In genomic region chr11:15497366-15497765, GRCh38 we compare ENCODE assay signal across 18 cellular contexts.
DNase-seq lines count a peak whose midpoint lies in the region; ATAC-seq and TF ChIP-seq lines count a peak whose summit lies in the region.
"Had no signal": no experiment of that assay in that cellular context is flagged by ENCODE, and none has a peak within 500 bp of the region (broad histone marks: within the 10 kb centered on the region; RNA-seq: fewer than 3 reads in every experiment).

No MANE protein-coding gene starts in this region.

- no peak overlapping the region for H3K4me3 Mint-ChIP-seq in WTC11
- H3K4me3 Mint-ChIP-seq in activated T-cell treated with anti-CD3 and anti-CD28 coated beads, Interleukin-2, amount 50 U/mL, for 4 hours = no peak overlapping the region
- H3K4me3 Mint-ChIP-seq: CD4-positive, CD25-positive, alpha-beta regulatory T cell had no signal

- H3K36me3 Mint-ChIP-seq in WTC11 = no peaks in the 10 kb centered on the region
- no peaks in the 10 kb centered on the region for H3K36me3 Mint-ChIP-seq in activated T-cell treated with anti-CD3 and anti-CD28 coated beads, Interleukin-2, amount 50 U/mL, for 4 hours (ENCODE audit: insufficient read depth)
- H3K36me3 Mint-ChIP-seq: CD4-positive, CD25-positive, alpha-beta regulatory T cell had no signal

- CTCF ChIA-PET in WTC11 (lab: Charles Lee) = no interaction called here

- no peaks in the 10 kb centered on the region for H3K9me3 Mint-ChIP-seq in WTC11
- H3K9me3 Mint-ChIP-seq in activated T-cell treated with anti-CD3 and anti-CD28 coated beads, Interleukin-2, amount 50 U/mL, for 4 hours = no peaks in the 10 kb centered on the region

- no peaks in the 10 kb centered on the region for H3K27me3 Mint-ChIP-seq in WTC11 (ENCODE audit: low read depth)
- H3K27me3 Mint-ChIP-seq in activated T-cell treated with anti-CD3 and anti-CD28 coated beads, Interleukin-2, amount 50 U/mL, for 4 hours (ENCODE audit: low read depth) = no peaks in the 10 kb centered on the region
- H3K27me3 Mint-ChIP-seq: CD4-positive, CD25-positive, alpha-beta regulatory T cell had no signal

- DNase-seq in H7 (peak; percentile 8), WTC11 (ENCODE audit: low spot score) (no peak), right cardiac atrium (peak in 2 of 3 donors; percentile 37 to 39), mucosa of descending colon (peak in 2 of 3 donors; percentile 9 to 46), T-helper 2 cell (no peak), NCI-H345 (lab: John Stamatoyannopoulos, UW) (no peak), SW480 (ENCODE audit: low spot score) (no peak)
- DNase-seq in activated T-cell treated with anti-CD3 and anti-CD28 coated beads, Interleukin-2, amount 50 U/mL, for 4 hours = no peak
- DNase-seq: BE2C; CD4-positive, CD25-positive, alpha-beta regulatory T cell; Kasumi-1; NCI-H1417; NCI-H1694 treated with DMSO at 0.1 percent for 48 hours; NCI-H510A; NCI-H748 treated with DMSO at 0.1 percent for 48 hours; NK-92 treated with Interleukin-12 subunit alpha and Interleukin-12 subunit beta, amount 100 ng/mL, for 24 hours had no signal

- no peak overlapping the region for H3K4me3 ChIP-seq in H7 (ENCODE audit: insufficient read depth, low read depth, low read length)
- H3K4me3 ChIP-seq in right cardiac atrium (ENCODE audit: low read length) = no peak overlapping the region
- no peak overlapping the region for H3K4me3 ChIP-seq in mucosa of descending colon
- H3K4me3 ChIP-seq: HAP-1, SJSA1 had no signal

- ATAC-seq in WTC11 (peak; percentile 17; the same call in 1 of the 2 replicates), right cardiac atrium (peak; percentile 53 to 75), mucosa of descending colon (peak; percentile 68)
- no peak for ATAC-seq in activated T-cell treated with anti-CD3 and anti-CD28 coated beads, Interleukin-2, amount 50 U/mL, for 4 hours

- H3K4me1 Mint-ChIP-seq in WTC11 = peaks cover 30% of the 10 kb centered on the region
- H3K4me1 Mint-ChIP-seq in activated T-cell treated with anti-CD3 and anti-CD28 coated beads, Interleukin-2, amount 50 U/mL, for 4 hours (ENCODE audit: low read depth) = no peaks in the 10 kb centered on the region
- H3K4me1 Mint-ChIP-seq: CD4-positive, CD25-positive, alpha-beta regulatory T cell had no signal

- H3K9me3 ChIP-seq in right cardiac atrium (ENCODE audit: control insufficient read depth, low read length) (no peaks in the 10 kb centered on the region), mucosa of descending colon (no peaks in the 10 kb centered on the region)
- H3K9me3 ChIP-seq: BE2C, HAP-1, SJSA1 had no signal

- H3K27me3 ChIP-seq in H7 (ENCODE audit: control insufficient read depth, insufficient read depth, low read length) (no peaks in the 10 kb centered on the region), right cardiac atrium (ENCODE audit: control insufficient read depth, insufficient read depth) (no peaks in the 10 kb centered on the region)
- H3K27me3 ChIP-seq: BE2C, SJSA1 had no signal

- H3K27ac Mint-ChIP-seq in WTC11 = no peak overlapping the region
- H3K27ac Mint-ChIP-seq: CD4-positive, CD25-positive, alpha-beta regulatory T cell had no signal

- H3K27ac ChIP-seq in right cardiac atrium (ENCODE audit: low read length) = no peak overlapping the region
- H3K27ac ChIP-seq: SJSA1 had no signal

- TF ChIP-seq CTCF in WTC11 (IDR thresholded peaks at IDR 0.05) (no peak), mucosa of descending colon (IDR thresholded peaks at IDR 0.05) (no peak)

- POLR2A ChIA-PET in WTC11 (lab: Charles Lee) = no interaction called here

- 45% methylated on average over 5 of the region's 5 CpGs for WGBS in right cardiac atrium

- no peaks in the 10 kb centered on the region for H3K4me1 ChIP-seq in right cardiac atrium (ENCODE audit: control insufficient read depth, insufficient read depth, low read length)
- peaks cover 3% of the 10 kb centered on the region for H3K4me1 ChIP-seq in mucosa of descending colon (ENCODE audit: low read depth)
- H3K4me1 ChIP-seq: BE2C, HAP-1, SJSA1 had no signal

- intact Hi-C loops in right cardiac atrium (cut with DNase I) (no loop called here), mucosa of descending colon (cut with DNase I, micrococcal nuclease) (no loop called here)

- no peaks in the 10 kb centered on the region for H3K36me3 ChIP-seq in H7 (replicated peaks; ENCODE audit: control insufficient read depth, insufficient read depth, low read length)
- H3K36me3 ChIP-seq in mucosa of descending colon (ENCODE audit: low read depth) = no peaks in the 10 kb centered on the region
- H3K36me3 ChIP-seq: BE2C, HAP-1, SJSA1 had no signal

TF ChIP-seq in WTC11, 78 proteins besides CTCF, POLR2A, EP300 and RAD21:
- TF ChIP-seq ATF1 (CRISPR knock-in tag; IDR thresholded peaks at IDR 0.05) (no peak), MLX (CRISPR knock-in tag; IDR thresholded peaks at IDR 0.05) (no peak), TP53 (CRISPR knock-in tag; IDR thresholded peaks at IDR 0.05) (no peak), OVOL2 (CRISPR knock-in tag; IDR thresholded peaks at IDR 0.05; ENCODE audit: borderline replicate concordance) (no peak), ZNF138 (CRISPR knock-in tag; conservative IDR thresholded peaks at IDR 0.05) (no peak), NFE2L1 (CRISPR knock-in tag; IDR thresholded peaks at IDR 0.05) (no peak)

Comparison
In these comparisons a context has a peak if more than half of its experiments do, and no peak if none do; other contexts are left out.
1. DNase-seq: peak in H7 (single experiment), right cardiac atrium (2 of 3) and mucosa of descending colon (2 of 3); none in WTC11 (single experiment), T-helper 2 cell (0 of 5), NCI-H345 (single experiment), activated T-cell treated with anti-CD3 and anti-CD28 coated beads, Interleukin-2, amount 50 U/mL, for 4 hours (single experiment) and SW480 (single experiment).
2. ATAC-seq: peak in WTC11 (single experiment), right cardiac atrium (2 of 2) and mucosa of descending colon (single experiment); none in activated T-cell treated with anti-CD3 and anti-CD28 coated beads, Interleukin-2, amount 50 U/mL, for 4 hours (0 of 2).